ENCODE assay signal across 10 cellular contexts in genomic region chr5:76622973-76623596, GRCh38. TPM values are rescaled to one million over a fixed set of nuclear protein-coding genes. Genes with fewer than 3 reads are reported as not detected.
A peak's percentile ranks its signal among the peaks of the same experiment; 100 is the strongest.
DNase-seq lines count a peak whose midpoint lies in the region; ATAC-seq, FAIRE-seq and TF ChIP-seq lines count a peak whose summit lies in the region.
"Had no signal": no experiment of that assay in that cellular context is flagged by ENCODE, and none has a peak within 500 bp of the region (broad histone marks: within the 10 kb centered on the region; RNA-seq: fewer than 3 reads in every experiment).

Gene F2RL2 (minus strand): TSS chr5:76623403. CDS start chr5:76623230, 173 bp downstream.

- H3K36me3 ChIP-seq in bronchial epithelial cell (ENCODE audit: control insufficient read depth, insufficient read depth, low read length): no peaks in the 10 kb centered on the region

- no peak for TF ChIP-seq CTCF in AG04449 (IDR thresholded peaks at IDR 0.05; ENCODE audit: insufficient read depth, low read length, missing control alignments)
- TF ChIP-seq CTCF in bronchial epithelial cell (IDR thresholded peaks at IDR 0.05; ENCODE audit: insufficient read depth, low read length, severe bottlenecking): no peak

- no peak for ATAC-seq in GM21381 (IDR thresholded peaks at IDR 0.05; ENCODE audit: unreplicated experiment)
- ATAC-seq in HG02938 (IDR thresholded peaks at IDR 0.05; ENCODE audit: unreplicated experiment): no peak

- peak; percentile 75 for FAIRE-seq in bronchial epithelial cell (lab: Jason Lieb, UNC)

- intact Hi-C loops in head of caudate nucleus (cut with DNase I): no loop called here

- DNase-seq in AG04449 (ENCODE audit: low read depth, low spot score) (no peak), HT1080 (ENCODE audit: low read depth) (peak; percentile 81), bronchial epithelial cell (ENCODE audit: low read depth) (peak; percentile 72), kidney glomerular epithelial cell (lab: John Stamatoyannopoulos, UW) (peak; percentile 86), head of caudate nucleus (no peak)
- no peak for DNase-seq in activated CD8-positive, alpha-beta memory T cell treated with anti-CD3 and anti-CD28 coated beads for 24 hours
- DNase-seq: activated CD4-positive, alpha-beta T cell treated with anti-CD3 and anti-CD28 coated beads, Interleukin-2, amount 50 U/mL, for 4 hours; NCI-H1048 had no signal

- CTCF ChIA-PET in AG04449 (lab: Yijun Ruan, JAX): interaction anchor here (0.7 to 4.2 kb wide), 5 partner anchors 14 to 152 kb away, joined by 3 to 22 read pairs (median 8); no protein-coding TSS in a partner anchor

- peak within 1 kb of the TSS; percentile 60 for H3K4me3 ChIP-seq in AG04449 (ENCODE audit: low read depth, low read length)
- no peak within 1 kb of the TSS for H3K4me3 ChIP-seq in bronchial epithelial cell (ENCODE audit: low read depth, low read length)

- POLR2A ChIA-PET in AG04449 (lab: Yijun Ruan, JAX): no interaction called here

- peaks cover 3% of the 10 kb centered on the region for H3K27me3 ChIP-seq in bronchial epithelial cell (ENCODE audit: control insufficient read depth, insufficient read depth, low read length)

RNA-seq across cellular contexts. Expression of gene F2RL2, which starts in this region (rescaled TPM):
- 2.8 and 4.1 TPM in 2 replicates for total RNA-seq in HT1080 (2014; rRNA removed; shearing (Covaris generic))
- 3.5 and 4.4 TPM in 2 replicates for polyA plus RNA-seq in HT1080 (2015; cell fraction: cytosol; rRNA removed)
- 3.2 and 3.8 TPM in 2 replicates for polyA plus RNA-seq in HT1080 (2015; cell fraction: nucleus; rRNA removed)
- total RNA-seq in bronchial epithelial cell: under 0.01 TPM in 1 of 2 replicates, not detected in the other

Comparison
In these comparisons a context has a peak if more than half of its experiments do, and no peak if none do; other contexts are left out.
1. Peak in DNase-seq in bronchial epithelial cell; RNA of the gene not detected or under 1 TPM.
2. DNase-seq: peak in HT1080 (single experiment) and kidney glomerular epithelial cell (single experiment); none in AG04449 (single experiment), head of caudate nucleus (0 of 42) and activated CD8-positive, alpha-beta memory T cell treated with anti-CD3 and anti-CD28 coated beads for 24 hours (single experiment).